In the genomic region with DNA sequence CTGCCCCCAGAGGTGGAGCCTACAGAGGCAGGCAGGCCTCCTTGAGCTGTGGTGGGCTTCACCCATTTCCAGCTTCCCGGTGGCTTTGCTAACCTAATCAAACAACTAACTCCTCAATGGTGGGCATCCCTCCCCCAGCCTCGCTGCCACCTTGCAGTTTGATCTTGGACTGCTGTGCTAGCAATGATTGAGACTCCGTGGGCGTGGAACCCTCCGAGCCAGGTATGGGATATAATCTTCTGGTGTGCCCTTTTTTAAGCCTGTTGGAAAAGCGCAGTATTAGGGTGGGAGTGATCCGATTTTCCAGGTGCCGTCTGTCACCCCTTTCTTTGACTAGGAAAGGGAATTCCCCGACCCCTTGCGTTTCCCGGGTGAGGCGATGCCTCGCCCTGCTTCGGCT, we compare ENCODE assay signal across 2 cellular contexts.
A peak's percentile ranks its signal among the peaks of the same experiment; 100 is the strongest.
DNase-seq lines count a peak whose midpoint lies in the region; ATAC-seq lines count a peak whose summit lies in the region.
"Not testable (repeated sequence)": the region's sequence is repeated elsewhere in the genome, so short reads cannot be mapped to it uniquely, and the experiment has no call there.

No MANE protein-coding gene starts in this region.

- peak; percentile 61 for DNase-seq in Right ventricle myocardium inferior (ENCODE audit: missing footprints)
- peak; percentile 69 for DNase-seq in posterior vena cava (ENCODE audit: low spot score)

- ATAC-seq in Right ventricle myocardium inferior: not testable (repeated sequence)

- intact Hi-C loops in Right ventricle myocardium inferior (cut with DNase I): not testable (repeated sequence)
- intact Hi-C loops in posterior vena cava (cut with DNase I): loop anchor here in 1 of 2 donors (10.0 kb wide), 1 partner anchor 441 kb away; no protein-coding TSS in a partner anchor
